28 cellular contexts compared by ENCODE assay signal in genomic region chr3:69283496-69283895, GRCh38.
"Had no signal": no experiment of that assay in that cellular context is flagged by ENCODE, and none has a peak within 500 bp of the region (broad histone marks: within the 10 kb centered on the region; RNA-seq: fewer than 3 reads in every experiment).

No MANE protein-coding gene starts in this region.

- H3K4me1 ChIP-seq: ascending aorta, gastrocnemius medialis, right lobe of liver, tibial artery had no signal

- H3K36me3 ChIP-seq: ascending aorta, gastrocnemius medialis, right lobe of liver, tibial artery had no signal

- H3K27ac ChIP-seq: ascending aorta, epithelial cell of prostate, esophagus squamous epithelium, gastrocnemius medialis, right lobe of liver, tibial artery, upper lobe of right lung had no signal

- H3K4me3 Mint-ChIP-seq: activated naive CD8-positive, alpha-beta T cell; brain; dendritic cell treated with granulocyte-macrophage colony-stimulating factor and Interleukin-4, amounts not matched to agents 40 ng/mL and 50 ng/mL, for 4 days; naive thymus-derived CD8-positive, alpha-beta T cell; stimulated activated effector memory CD8-positive, alpha-beta T cell treated with anti-CD3 and anti-CD28 coated beads, Interleukin-12 subunit alpha, Interleukin-12 subunit beta, amount 100 ng/mL, for 72 hours; stimulated activated naive CD8-positive, alpha-beta T cell treated with anti-CD3 and anti-CD28 coated beads, Interleukin-15, Interleukin-2, amounts not matched to agents 100 ng/mL and 50 ng/mL, for 24 hours; T-helper 2 cell treated with Interferon-gamma antibody and Interleukin-4, amounts not matched to agents 5 μg/mL and 100 μg/mL, for 36 hours had no signal

- H3K27me3 Mint-ChIP-seq: activated naive CD8-positive, alpha-beta T cell; brain; dendritic cell treated with granulocyte-macrophage colony-stimulating factor and Interleukin-4, amounts not matched to agents 40 ng/mL and 50 ng/mL, for 4 days; naive thymus-derived CD8-positive, alpha-beta T cell had no signal

- H3K27me3 ChIP-seq: ascending aorta, esophagus squamous epithelium, gastrocnemius medialis, right lobe of liver, tibial artery, upper lobe of right lung had no signal

- H3K36me3 Mint-ChIP-seq: activated naive CD8-positive, alpha-beta T cell; naive thymus-derived CD8-positive, alpha-beta T cell had no signal

- H3K27ac Mint-ChIP-seq: activated naive CD8-positive, alpha-beta T cell; dendritic cell treated with granulocyte-macrophage colony-stimulating factor and Interleukin-4, amounts not matched to agents 40 ng/mL and 50 ng/mL, for 4 days; stimulated activated naive CD8-positive, alpha-beta T cell treated with anti-CD3 and anti-CD28 coated beads, Interleukin-15, Interleukin-2, amounts not matched to agents 100 ng/mL and 50 ng/mL, for 24 hours; T-helper 2 cell treated with Interferon-gamma antibody and Interleukin-4, amounts not matched to agents 5 μg/mL and 100 μg/mL, for 36 hours had no signal

- H3K9me3 Mint-ChIP-seq: dendritic cell treated with granulocyte-macrophage colony-stimulating factor and Interleukin-4, amounts not matched to agents 40 ng/mL and 50 ng/mL, for 4 days; naive thymus-derived CD8-positive, alpha-beta T cell; stimulated activated effector memory CD8-positive, alpha-beta T cell treated with anti-CD3 and anti-CD28 coated beads, Interleukin-12 subunit alpha, Interleukin-12 subunit beta, amount 100 ng/mL, for 72 hours; stimulated activated naive CD8-positive, alpha-beta T cell treated with anti-CD3 and anti-CD28 coated beads, Interleukin-15, Interleukin-2, amounts not matched to agents 100 ng/mL and 50 ng/mL, for 24 hours; T-helper 2 cell treated with Interferon-gamma antibody and Interleukin-4, amounts not matched to agents 5 μg/mL and 100 μg/mL, for 36 hours had no signal

- H3K9me3 ChIP-seq: ascending aorta, esophagus squamous epithelium, gastrocnemius medialis, right lobe of liver, tibial artery, upper lobe of right lung had no signal

- H3K4me3 ChIP-seq: ascending aorta, esophagus squamous epithelium, gastrocnemius medialis, right lobe of liver, skin epidermis, tibial artery, upper lobe of right lung had no signal

- ATAC-seq: gastrocnemius medialis; left cardiac atrium; left ventricle myocardium superior; naive thymus-derived CD8-positive, alpha-beta T cell; right lobe of liver; stimulated activated effector memory CD8-positive, alpha-beta T cell treated with anti-CD3 and anti-CD28 coated beads, Interleukin-12 subunit alpha, Interleukin-12 subunit beta, amount 100 ng/mL, for 72 hours; upper lobe of right lung had no signal

- DNase-seq: activated CD4-positive, alpha-beta T cell treated with anti-CD3 and anti-CD28 coated beads for 4 hours; activated CD4-positive, alpha-beta T cell treated with anti-CD3 and anti-CD28 coated beads, Interleukin-2, amount 50 U/mL, for 4 hours; activated effector memory CD4-positive, alpha-beta T cell treated with Interleukin-2 at 50 U/mL for 16 hours; activated naive CD4-positive, alpha-beta T cell treated with Interleukin-2 at 50 U/mL for 16 hours; activated T-cell treated with anti-CD3 and anti-CD28 coated beads for 4 hours; effector CD4-positive, alpha-beta T cell; esophagus squamous epithelium; gastrocnemius medialis; glutamatergic neuron; left cardiac atrium; left ventricle myocardium superior; midbrain; naive thymus-derived CD8-positive, alpha-beta T cell; posterior cingulate gyrus; right lobe of liver; stimulated activated CD4-positive, alpha-beta T cell treated with anti-CD3 and anti-CD28 coated beads, Interleukin-4, amount 100 ng/mL, for 24 hours; T-helper 1 cell; tibial artery; upper lobe of right lung had no signal
